In the genomic region with DNA sequence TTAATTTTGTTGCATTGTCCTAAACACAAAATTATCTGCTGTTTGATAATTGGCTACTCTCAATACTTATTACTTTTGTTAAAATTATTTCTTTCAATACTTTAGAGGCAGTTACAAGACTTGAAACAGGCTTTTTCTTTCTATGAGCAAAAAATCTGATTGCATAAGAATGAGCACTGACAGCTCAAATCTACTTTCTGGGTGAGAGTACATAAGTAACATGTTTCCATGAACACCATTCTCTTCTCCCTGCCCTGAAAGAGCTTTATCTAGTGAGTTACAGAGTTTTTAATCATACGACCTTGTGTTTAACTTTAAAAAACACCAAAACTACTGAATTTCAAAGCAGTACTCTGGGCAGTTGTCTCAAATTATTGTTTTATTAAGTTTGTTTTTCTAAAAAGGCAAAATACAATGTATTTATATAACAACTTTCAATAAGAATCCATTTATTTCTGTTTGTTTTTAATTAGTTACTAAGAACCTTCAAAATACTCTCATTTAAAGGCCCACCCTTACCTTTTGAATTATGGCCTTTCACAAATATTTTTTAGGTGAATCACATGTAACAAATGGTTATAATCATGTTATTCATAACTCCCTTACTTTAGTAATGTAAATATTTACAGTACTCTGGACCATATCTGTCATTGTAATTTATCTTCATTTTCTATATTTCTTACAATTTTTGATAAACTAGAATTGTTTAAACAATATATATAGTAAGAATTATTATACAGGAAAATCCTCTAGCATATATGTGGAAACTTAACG, we compare ENCODE assay signal across 36 cellular contexts. TPM values are rescaled to one million over a fixed set of nuclear protein-coding genes. Genes with fewer than 3 reads are reported as not detected.
DNase-seq lines count a peak whose midpoint lies in the region; ATAC-seq, FAIRE-seq and TF ChIP-seq lines count a peak whose summit lies in the region.
"Had no signal": no experiment of that assay in that cellular context is flagged by ENCODE, and none has a peak within 500 bp of the region (broad histone marks: within the 10 kb centered on the region; RNA-seq: fewer than 3 reads in every experiment).

No MANE protein-coding gene starts in this region.

- no peak for TF ChIP-seq EP300 in HepG2 (IDR thresholded peaks at IDR 0.05; ENCODE audit: low read depth in 2 of 2, low read length in 2 of 2)
- no peak for TF ChIP-seq EP300 in HepG2 (CRISPR knock-in tag; IDR thresholded peaks at IDR 0.05; ENCODE audit: borderline replicate concordance)

- DNase-seq in HepG2 (ENCODE audit: low spot score) (no peak), right lobe of liver (no peak), cardiac fibroblast (ENCODE audit: low read depth in 2 of 2) (peak; percentile 40 to 48), frontal cortex (ENCODE audit: low spot score in 2 of 2) (no peak), NCI-H524 treated with DMSO at 0.1 percent for 48 hours (lab: John Stamatoyannopoulos, UW) (no peak), UCSD-AML1 (lab: John Stamatoyannopoulos, UW; ENCODE audit: unreplicated experiment) (no peak), NCI-H128 (lab: John Stamatoyannopoulos, UW; ENCODE audit: unreplicated experiment) (no peak)
- DNase-seq in activated CD4-positive, alpha-beta memory T cell treated with anti-CD3 and anti-CD28 coated beads, Interleukin-2, amount 10 ng/mL, durations not matched to agents 7 days and 5 days: no peak
- DNase-seq: activated CD4-positive, alpha-beta T cell treated with anti-CD3 and anti-CD28 coated beads for 4 hours; activated CD8-positive, alpha-beta memory T cell treated with anti-CD3 and anti-CD28 coated beads for 24 hours; activated T-cell treated with anti-CD3 and anti-CD28 coated beads for 4 hours; anterior cingulate cortex; CD4-positive, alpha-beta T cell; DND-41; foreskin melanocyte; KG1; left cardiac atrium; MG63; NCI-H1436; NCI-H2081; NCI-H2227 treated with DMSO at 0.1 percent for 48 hours; SIG-M5; stimulated activated naive B cell treated with anti-CD40 and anti-IgM and Interleukin-4, amounts not matched to agents 10 μg/mL and 1 μg/mL and 100 μg/mL, for 72 hours; SW 1271; T-helper 9 cell had no signal

- H3K36me3 ChIP-seq in HepG2 (replicated peaks in 1 of 2; ENCODE audit: control insufficient read depth in 1 of 2, insufficient read depth in 2 of 2, low read length in 2 of 2) (peaks cover 0 to 6% of the 10 kb centered on the region in 2 experiments; a peak in 2 of 5 replicates), right lobe of liver (no peaks in the 10 kb centered on the region)
- H3K36me3 ChIP-seq: breast epithelium, MG63 had no signal

- BruUV-seq in HepG2 (replicated peaks; lab: Mats Ljungman, UMichigan): TSS peak; percentile 26

- FAIRE-seq in HepG2 (lab: Jason Lieb, UNC) (no peak), frontal cortex (lab: Jason Lieb, UNC) (peak; percentile 57)
- FAIRE-seq: D721Med, H1 had no signal

- ATAC-seq in HepG2 (no peak), right lobe of liver (no peak)
- ATAC-seq: left cardiac atrium; Panc1; stimulated activated naive B cell treated with anti-CD40 and anti-IgM and Interleukin-4, amounts not matched to agents 10 μg/mL and 1 μg/mL and 100 μg/mL, for 72 hours had no signal

- CTCF ChIA-PET in HepG2 (lab: Yijun Ruan, JAX; ENCODE audit: low intra/inter-chr PET ratio, low total read pairs): no interaction called here
- CTCF ChIA-PET in activated CD4-positive, alpha-beta memory T cell treated with anti-CD3 and anti-CD28 coated beads, Interleukin-2, amount 10 ng/mL, durations not matched to agents 7 days and 5 days (lab: Charles Lee): no interaction called here

- H2AFZ ChIP-seq in HepG2 (ENCODE audit: low read length): no peak overlapping the region

- POLR2A ChIA-PET in HepG2 (lab: Yijun Ruan, JAX): interaction anchor here (2.1 kb wide), 1 partner anchor 23 kb away, joined by 6 read pairs; a partner anchor contains a TSS
- POLR2A ChIA-PET in activated CD4-positive, alpha-beta memory T cell treated with anti-CD3 and anti-CD28 coated beads, Interleukin-2, amount 10 ng/mL, durations not matched to agents 7 days and 5 days (lab: Charles Lee): no interaction called here

- no peak overlapping the region for H3K4me3 Mint-ChIP-seq in activated CD4-positive, alpha-beta memory T cell treated with anti-CD3 and anti-CD28 coated beads, Interleukin-2, amount 10 ng/mL, durations not matched to agents 7 days and 5 days
- H3K4me3 Mint-ChIP-seq: activated naive CD4-positive, alpha-beta T cell treated with anti-CD3 and anti-CD28 coated beads, Interleukin-2, amount 50 U/mL, for 24 hours; CD4-positive, alpha-beta T cell; nephron; stimulated activated naive B cell treated with anti-CD40 and anti-IgM and Interleukin-4, amounts not matched to agents 10 μg/mL and 1 μg/mL and 100 μg/mL, for 72 hours had no signal

- TF ChIP-seq CTCF in HepG2 (CRISPR knock-in tag; IDR thresholded peaks at IDR 0.05) (no peak), right lobe of liver (IDR thresholded peaks at IDR 0.05) (no peak), cardiac fibroblast (IDR thresholded peaks at IDR 0.05; ENCODE audit: low read depth, low read length) (no peak)

- H3K27me3 Mint-ChIP-seq in activated CD4-positive, alpha-beta memory T cell treated with anti-CD3 and anti-CD28 coated beads, Interleukin-2, amount 10 ng/mL, durations not matched to agents 7 days and 5 days: no peaks in the 10 kb centered on the region
- H3K27me3 Mint-ChIP-seq: activated naive CD4-positive, alpha-beta T cell treated with anti-CD3 and anti-CD28 coated beads, Interleukin-2, amount 50 U/mL, for 24 hours; CD4-positive, alpha-beta T cell; stimulated activated naive B cell treated with anti-CD40 and anti-IgM and Interleukin-4, amounts not matched to agents 10 μg/mL and 1 μg/mL and 100 μg/mL, for 72 hours had no signal

- no peaks in the 10 kb centered on the region for H4K20me1 ChIP-seq in HepG2 (ENCODE audit: insufficient read depth, low read length)

- peaks cover 1% of the 10 kb centered on the region for H3K79me2 ChIP-seq in HepG2 (ENCODE audit: insufficient read depth, low read length)

- TF ChIP-seq POLR2A in HepG2 (IDR thresholded peaks at IDR 0.05; ENCODE audit: insufficient read depth in 1 of 2, low read depth in 2 of 2, low read length in 2 of 2): no peak
- TF ChIP-seq POLR2A in right lobe of liver (IDR thresholded peaks at IDR 0.05): no peak

- H3K9me3 ChIP-seq in HepG2 (ENCODE audit: low read length): no peaks in the 10 kb centered on the region
- no peaks in the 10 kb centered on the region for H3K9me3 ChIP-seq in right lobe of liver
- H3K9me3 ChIP-seq: breast epithelium, MG63, suprapubic skin had no signal

- no peaks in the 10 kb centered on the region for H3K9me3 Mint-ChIP-seq in activated CD4-positive, alpha-beta memory T cell treated with anti-CD3 and anti-CD28 coated beads, Interleukin-2, amount 10 ng/mL, durations not matched to agents 7 days and 5 days
- H3K9me3 Mint-ChIP-seq: activated naive CD4-positive, alpha-beta T cell treated with anti-CD3 and anti-CD28 coated beads, Interleukin-2, amount 50 U/mL, for 24 hours; activated T-helper 2 cell treated with anti-CD3 and anti-CD28 coated beads, Interferon-gamma antibody, Interleukin-2, Interleukin-4, amounts not matched to agents 10 μg/mL and 5 μg/mL and 100 μg/mL, durations not matched to agents 14 hours and 24 hours and 36 hours; CD4-positive, alpha-beta T cell; nephron; stimulated activated naive B cell treated with anti-CD40 and anti-IgM and Interleukin-4, amounts not matched to agents 10 μg/mL and 1 μg/mL and 100 μg/mL, for 72 hours had no signal

- no peaks in the 10 kb centered on the region for H3K27me3 ChIP-seq in HepG2 (ENCODE audit: control insufficient read depth in 1 of 2, insufficient read depth in 2 of 2, low read length in 2 of 2)
- H3K27me3 ChIP-seq in right lobe of liver: no peaks in the 10 kb centered on the region
- H3K27me3 ChIP-seq: breast epithelium, MG63, suprapubic skin had no signal

- TF ChIP-seq RAD21 in HepG2 (CRISPR knock-in tag; IDR thresholded peaks at IDR 0.05): no peak

- no peak overlapping the region for H3K4me3 ChIP-seq in HepG2 (replicated peaks in 1 of 3; ENCODE audit: insufficient read depth in 1 of 3, low read depth in 2 of 3, low read length in 3 of 3)
- no peak overlapping the region for H3K4me3 ChIP-seq in right lobe of liver
- H3K4me3 ChIP-seq in cardiac fibroblast (replicated peaks in 1 of 2; ENCODE audit: low read depth in 2 of 2, low read length in 2 of 2): no peak overlapping the region
- H3K4me3 ChIP-seq: breast epithelium, MG63, skin epidermis, suprapubic skin had no signal

- H3K4me2 ChIP-seq in HepG2 (ENCODE audit: low read depth, low read length): no peak overlapping the region

- in situ Hi-C loops in HepG2 (cut with HindIII; ENCODE audit: extremely low pct_ligation_motif_present, low pct_unique_long_range_greater_than_20kb): no loop called here

- H3K27ac ChIP-seq in HepG2 (ENCODE audit: extremely low read length, insufficient read depth, low read length) (no peak overlapping the region), right lobe of liver (no peak overlapping the region)
- H3K27ac ChIP-seq: breast epithelium, epithelial cell of prostate, skin epidermis, suprapubic skin, VCaP had no signal

- H3K4me1 Mint-ChIP-seq in activated CD4-positive, alpha-beta memory T cell treated with anti-CD3 and anti-CD28 coated beads, Interleukin-2, amount 10 ng/mL, durations not matched to agents 7 days and 5 days: peaks cover 18% of the 10 kb centered on the region
- H3K4me1 Mint-ChIP-seq: nephron had no signal

- intact Hi-C loops in HepG2 (cut with micrococcal nuclease; ENCODE audit: unreplicated experiment): no loop called here
- intact Hi-C loops in right lobe of liver (cut with DNase I): no loop called here

- H3K27ac Mint-ChIP-seq in activated CD4-positive, alpha-beta memory T cell treated with anti-CD3 and anti-CD28 coated beads, Interleukin-2, amount 10 ng/mL, durations not matched to agents 7 days and 5 days: no peak overlapping the region
- H3K27ac Mint-ChIP-seq: activated naive CD4-positive, alpha-beta T cell treated with anti-CD3 and anti-CD28 coated beads, Interleukin-2, amount 50 U/mL, for 24 hours; activated T-helper 2 cell treated with anti-CD3 and anti-CD28 coated beads, Interferon-gamma antibody, Interleukin-2, Interleukin-4, amounts not matched to agents 10 μg/mL and 5 μg/mL and 100 μg/mL, durations not matched to agents 14 hours and 24 hours and 36 hours; CD4-positive, alpha-beta T cell; stimulated activated naive B cell treated with anti-CD40 and anti-IgM and Interleukin-4, amounts not matched to agents 10 μg/mL and 1 μg/mL and 100 μg/mL, for 72 hours had no signal

- peaks cover 13% of the 10 kb centered on the region for H3K36me3 Mint-ChIP-seq in activated CD4-positive, alpha-beta memory T cell treated with anti-CD3 and anti-CD28 coated beads, Interleukin-2, amount 10 ng/mL, durations not matched to agents 7 days and 5 days (ENCODE audit: low read depth)

- H3K4me1 ChIP-seq in HepG2 (ENCODE audit: insufficient read depth, low read length) (no peaks in the 10 kb centered on the region), right lobe of liver (no peaks in the 10 kb centered on the region)
- H3K4me1 ChIP-seq: breast epithelium, suprapubic skin had no signal

- 91% methylated on average over 2 of the region's 2 CpGs for WGBS in HepG2 (ENCODE audit: low lambda C conversion rate)
- WGBS in right lobe of liver (ENCODE audit: insufficient coverage, low coverage, low lambda C conversion rate, missing lambda C conversion rate): 76% methylated on average over 2 of the region's 2 CpGs

- no peak overlapping the region for H3K9ac ChIP-seq in HepG2 (ENCODE audit: insufficient read depth, low read depth, low read length)

RNA-seq across cellular contexts. Expression of a gene that starts 23.0 kb away (rescaled TPM):
- 125 and 189 TPM in 2 replicates for total RNA-seq in HepG2 (2016; rRNA removed; fragmentation: Illumina TruSeq; extraction: Trizol)
- total RNA-seq in HepG2 (2016; cell fraction: cytosol; rRNA removed; fragmentation: Illumina TruSeq; extraction: Trizol; ENCODE audit: low read depth): 7.9 and 8.1 TPM in 2 replicates
- total RNA-seq in HepG2 (2016; cell fraction: insoluble cytoplasmic fraction; rRNA removed; fragmentation: Illumina TruSeq; extraction: Trizol): 132 and 207 TPM in 2 replicates
- total RNA-seq in HepG2 (2016; cell fraction: membrane; rRNA removed; fragmentation: Illumina TruSeq; extraction: Trizol): 20.3 TPM in 2 replicates
- 57.2 and 63.1 TPM in 2 replicates for total RNA-seq in HepG2 (2016; cell fraction: nucleus; rRNA removed; fragmentation: Illumina TruSeq; extraction: Trizol)
- 15.9 and 18.4 TPM in 2 replicates for polyA plus RNA-seq in HepG2 (2011; rRNA removed)
- polyA plus RNA-seq in HepG2 (2011; cell fraction: cytosol; rRNA removed): 17.6 and 17.9 TPM in 2 replicates
- 4.4 and 5.2 TPM in 2 replicates for polyA plus RNA-seq in HepG2 (2011; cell fraction: nucleus; rRNA removed)
- 34.0 and 48.9 TPM in 2 replicates for polyA plus RNA-seq in HepG2 (2012)
- 4.8 and 5.4 TPM in 2 replicates for polyA plus RNA-seq in HepG2 (2016; cell fraction: cytosol; fragmentation: Illumina TruSeq; extraction: Trizol; ENCODE audit: low read depth)
- polyA plus RNA-seq in HepG2 (2016; cell fraction: insoluble cytoplasmic fraction; fragmentation: Illumina TruSeq; extraction: Trizol; ENCODE audit: low read depth): 129 and 145 TPM in 2 replicates
- polyA plus RNA-seq in HepG2 (2016; cell fraction: membrane; fragmentation: Illumina TruSeq; extraction: Trizol; ENCODE audit: low read depth): 9.8 and 10.5 TPM in 2 replicates
- polyA plus RNA-seq in HepG2 (2016; cell fraction: nucleus; fragmentation: Illumina TruSeq; extraction: Trizol; ENCODE audit: insufficient read depth, low read depth): 56.9 and 60.1 TPM in 2 replicates
- 36.9 and 48.0 TPM in 2 replicates for polyA minus RNA-seq in HepG2 (2011; rRNA and poly(A)+ RNA removed; ENCODE audit: low replicate concordance)
- polyA minus RNA-seq in HepG2 (2011; cell fraction: cytosol; rRNA and poly(A)+ RNA removed): 20.1 and 21.5 TPM in 2 replicates
- polyA minus RNA-seq in HepG2 (2011; cell fraction: nucleus; rRNA and poly(A)+ RNA removed): 23.4 and 24.2 TPM in 2 replicates
- 10 to 100 TPM; 15.2 to 23.0 (median 19.7) TPM for total RNA-seq in right lobe of liver
- 62.0 TPM for total RNA-seq in frontal cortex
- 10 to 100 TPM; 46.1 to 48.0 TPM for total RNA-seq in activated CD4-positive, alpha-beta memory T cell treated with anti-CD3 and anti-CD28 coated beads, Interleukin-2, amount 10 ng/mL, durations not matched to agents 7 days and 5 days

RNA-seq across cellular contexts. Expression of a gene that starts 27.4 kb away (rescaled TPM):
- total RNA-seq in HepG2 (2016; rRNA removed; fragmentation: Illumina TruSeq; extraction: Trizol) (6.2 and 7.9 TPM in 2 replicates), right lobe of liver (10 to 100 TPM in 1 of 6 experiments, 1 to 10 TPM in 5; 3.1 to 11.9 (median 6.6) TPM), frontal cortex (48.5 TPM)
- 1.6 and 2.3 TPM in 2 replicates for total RNA-seq in HepG2 (2016; cell fraction: cytosol; rRNA removed; fragmentation: Illumina TruSeq; extraction: Trizol; ENCODE audit: low read depth)
- 5.6 and 9.5 TPM in 2 replicates for total RNA-seq in HepG2 (2016; cell fraction: insoluble cytoplasmic fraction; rRNA removed; fragmentation: Illumina TruSeq; extraction: Trizol)
- total RNA-seq in HepG2 (2016; cell fraction: membrane; rRNA removed; fragmentation: Illumina TruSeq; extraction: Trizol): 3.3 and 4.3 TPM in 2 replicates
- 8.0 and 8.5 TPM in 2 replicates for total RNA-seq in HepG2 (2016; cell fraction: nucleus; rRNA removed; fragmentation: Illumina TruSeq; extraction: Trizol)
- polyA plus RNA-seq in HepG2 (2011; rRNA removed): 10.6 and 13.8 TPM in 2 replicates
- 4.9 and 7.8 TPM in 2 replicates for polyA plus RNA-seq in HepG2 (2011; cell fraction: cytosol; rRNA removed)
- 2.5 and 4.3 TPM in 2 replicates for polyA plus RNA-seq in HepG2 (2011; cell fraction: nucleus; rRNA removed)
- polyA plus RNA-seq in HepG2 (2012): 8.3 and 12.5 TPM in 2 replicates
- polyA plus RNA-seq in HepG2 (2016; cell fraction: cytosol; fragmentation: Illumina TruSeq; extraction: Trizol; ENCODE audit: low read depth): 2.8 and 3.8 TPM in 2 replicates
- polyA plus RNA-seq in HepG2 (2016; cell fraction: insoluble cytoplasmic fraction; fragmentation: Illumina TruSeq; extraction: Trizol; ENCODE audit: low read depth): 28.9 and 31.5 TPM in 2 replicates
- polyA plus RNA-seq in HepG2 (2016; cell fraction: membrane; fragmentation: Illumina TruSeq; extraction: Trizol; ENCODE audit: low read depth): 7.1 and 10.2 TPM in 2 replicates
- 19.2 and 19.5 TPM in 2 replicates for polyA plus RNA-seq in HepG2 (2016; cell fraction: nucleus; fragmentation: Illumina TruSeq; extraction: Trizol; ENCODE audit: insufficient read depth, low read depth)
- polyA minus RNA-seq in HepG2 (2011; rRNA and poly(A)+ RNA removed; ENCODE audit: low replicate concordance): 2.9 and 3.6 TPM in 2 replicates
- polyA minus RNA-seq in HepG2 (2011; cell fraction: cytosol; rRNA and poly(A)+ RNA removed): 4.3 TPM in 2 replicates
- 20.0 and 22.9 TPM in 2 replicates for polyA minus RNA-seq in HepG2 (2011; cell fraction: nucleus; rRNA and poly(A)+ RNA removed)
- total RNA-seq in activated CD4-positive, alpha-beta memory T cell treated with anti-CD3 and anti-CD28 coated beads, Interleukin-2, amount 10 ng/mL, durations not matched to agents 7 days and 5 days: 10 to 100 TPM; 10.9 to 13.2 TPM

Comparison
In these comparisons a context has a peak if more than half of its experiments do, and no peak if none do; other contexts are left out.
1. DNase-seq: peak in cardiac fibroblast (2 of 2); none in HepG2 (single experiment), right lobe of liver (0 of 3), frontal cortex (0 of 2), NCI-H524 treated with DMSO at 0.1 percent for 48 hours (single experiment), UCSD-AML1 (single experiment), NCI-H128 (single experiment) and activated CD4-positive, alpha-beta memory T cell treated with anti-CD3 and anti-CD28 coated beads, Interleukin-2, amount 10 ng/mL, durations not matched to agents 7 days and 5 days (single experiment).